14 cellular contexts compared by ENCODE assay signal in the genomic region with DNA sequence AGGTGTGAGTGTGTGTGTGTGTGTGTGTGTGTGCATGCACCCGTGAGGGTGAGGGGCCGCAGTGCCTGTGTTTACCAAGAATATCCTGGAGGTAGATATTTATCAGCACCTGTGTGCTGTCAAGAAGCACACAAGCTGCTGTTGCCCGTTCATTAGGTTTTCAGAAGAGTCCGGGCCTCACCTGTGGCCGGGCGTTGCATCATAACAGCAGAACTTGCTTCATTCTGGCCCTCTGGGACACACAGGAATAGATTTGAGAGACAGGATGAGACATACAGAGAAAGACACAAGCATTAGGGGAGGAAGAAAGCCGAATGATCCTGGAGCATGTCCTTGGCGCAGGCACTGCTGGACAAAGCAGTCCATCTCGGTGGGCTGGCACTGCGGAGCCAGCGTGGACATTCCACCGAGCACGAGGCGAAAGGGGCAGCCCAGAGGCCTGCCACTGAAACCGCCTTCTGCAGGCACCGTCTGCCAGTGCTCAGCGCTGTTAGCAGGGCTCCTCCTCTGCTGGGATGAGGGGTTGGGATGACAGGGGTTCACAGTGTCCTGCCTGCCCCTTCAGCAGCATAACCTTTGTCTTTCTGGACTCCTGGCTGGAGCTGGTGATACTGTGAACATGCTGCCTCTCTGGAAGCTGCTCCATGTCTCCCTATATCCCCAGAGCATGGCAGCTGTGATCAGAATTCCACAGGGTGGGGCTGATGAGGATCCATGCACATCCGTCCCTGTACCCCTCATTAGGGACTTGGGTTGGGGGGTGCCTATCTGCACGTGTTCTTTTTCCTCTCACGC.
DNase-seq lines count a peak whose midpoint lies in the region; ATAC-seq and TF ChIP-seq lines count a peak whose summit lies in the region.
"Had no signal": no experiment of that assay in that cellular context is flagged by ENCODE, and none has a peak within 500 bp of the region (broad histone marks: within the 10 kb centered on the region; RNA-seq: fewer than 3 reads in every experiment).

No MANE protein-coding gene starts in this region.

- intact Hi-C loops in Right ventricle myocardium inferior (cut with DNase I) (no loop called here), cardiac septum (cut with DNase I) (loop anchor here (5.0 kb wide), 1 partner anchor 41 kb away; no protein-coding TSS in a partner anchor), upper lobe of right lung (cut with DNase I) (no loop called here), aorta (cut with DNase I) (no loop called here)

- H3K36me3 Mint-ChIP-seq in activated naive CD4-positive, alpha-beta T cell treated with anti-CD3 and anti-CD28 coated beads, Interleukin-2, amount 50 U/mL, for 72 hours = no peaks in the 10 kb centered on the region

- H3K4me1 ChIP-seq in upper lobe of right lung = no peaks in the 10 kb centered on the region
- H3K4me1 ChIP-seq in aorta (ENCODE audit: control insufficient read depth in 1 of 2, insufficient read depth in 2 of 2, low read length in 2 of 2) = no peaks in the 10 kb centered on the region
- H3K4me1 ChIP-seq: gastroesophageal sphincter had no signal

- H3K4me3 ChIP-seq in upper lobe of right lung (no peak overlapping the region), aorta (ENCODE audit: low read length in 2 of 2) (no peak overlapping the region), WERI-Rb-1 (ENCODE audit: low read depth, low read length) (no peak overlapping the region)
- H3K4me3 ChIP-seq: coronary artery, gastroesophageal sphincter had no signal

- H3K27me3 ChIP-seq in upper lobe of right lung (no peaks in the 10 kb centered on the region), aorta (ENCODE audit: control insufficient read depth in 1 of 2, insufficient read depth in 2 of 2, low read length in 1 of 2) (no peaks in the 10 kb centered on the region), WERI-Rb-1 (ENCODE audit: insufficient read depth, low read depth, severe bottlenecking) (no peaks in the 10 kb centered on the region)
- H3K27me3 ChIP-seq: gastroesophageal sphincter had no signal

- no peaks in the 10 kb centered on the region for H3K36me3 ChIP-seq in upper lobe of right lung
- H3K36me3 ChIP-seq in aorta (ENCODE audit: control insufficient read depth in 1 of 2, insufficient read depth in 2 of 2, low read length in 1 of 2) = no peaks in the 10 kb centered on the region
- H3K36me3 ChIP-seq in WERI-Rb-1 = no peaks in the 10 kb centered on the region
- H3K36me3 ChIP-seq: gastroesophageal sphincter had no signal

- DNase-seq in Right ventricle myocardium inferior (ENCODE audit: missing footprints) (no peak), cardiac septum (ENCODE audit: low spot score) (no peak), left kidney (ENCODE audit: low read depth, low spot score) (peak; percentile 53), upper lobe of right lung (no peak), aorta (no peak), WERI-Rb-1 (no peak)
- DNase-seq in activated naive CD4-positive, alpha-beta T cell treated with anti-CD3 and anti-CD28 coated beads, Interleukin-2, amount 50 U/mL, for 72 hours (ENCODE audit: low spot score in 2 of 2) = no peak
- DNase-seq: GF-D8; NK-92 treated with Interleukin-12 subunit alpha and Interleukin-12 subunit beta, amount 100 ng/mL, for 24 hours; stimulated activated naive CD8-positive, alpha-beta T cell treated with anti-CD3 and anti-CD28 coated beads, Interleukin-15, amount 100 ng/mL, for 72 hours; T-helper 9 cell had no signal

- 81% methylated on average over 20 of the region's 20 CpGs for WGBS in aorta, 2 donors

- ATAC-seq in Right ventricle myocardium inferior (peak; percentile 54), upper lobe of right lung (peak; percentile 45), aorta (ENCODE audit: low FRiP score) (no peak)
- no peak for ATAC-seq in activated naive CD4-positive, alpha-beta T cell treated with anti-CD3 and anti-CD28 coated beads, Interleukin-2, amount 50 U/mL, for 72 hours
- ATAC-seq: gastroesophageal sphincter; stimulated activated naive CD8-positive, alpha-beta T cell treated with anti-CD3 and anti-CD28 coated beads, Interleukin-15, amount 100 ng/mL, for 72 hours had no signal

- H3K9me3 Mint-ChIP-seq in activated naive CD4-positive, alpha-beta T cell treated with anti-CD3 and anti-CD28 coated beads, Interleukin-2, amount 50 U/mL, for 72 hours = no peaks in the 10 kb centered on the region
- H3K9me3 Mint-ChIP-seq: stimulated activated naive CD8-positive, alpha-beta T cell treated with anti-CD3 and anti-CD28 coated beads, Interleukin-15, amount 100 ng/mL, for 72 hours had no signal

- no peak for TF ChIP-seq CTCF in VCaP (conservative IDR thresholded peaks at IDR 0.05)
- no peak for TF ChIP-seq CTCF in upper lobe of right lung (IDR thresholded peaks at IDR 0.05)
- TF ChIP-seq CTCF in WERI-Rb-1 (IDR thresholded peaks at IDR 0.05; ENCODE audit: low read depth, low read length) = no peak

- peak overlapping the region; percentile 85 for H3K27ac ChIP-seq in VCaP
- no peak overlapping the region for H3K27ac ChIP-seq in upper lobe of right lung
- no peak overlapping the region for H3K27ac ChIP-seq in aorta (ENCODE audit: low read depth in 1 of 2, low read length in 2 of 2)
- no peak overlapping the region for H3K27ac ChIP-seq in WERI-Rb-1
- H3K27ac ChIP-seq: coronary artery, gastroesophageal sphincter had no signal

- H3K9me3 ChIP-seq in upper lobe of right lung = no peaks in the 10 kb centered on the region
- no peaks in the 10 kb centered on the region for H3K9me3 ChIP-seq in aorta (ENCODE audit: control insufficient read depth, low read length)
- no peaks in the 10 kb centered on the region for H3K9me3 ChIP-seq in WERI-Rb-1 (ENCODE audit: severe bottlenecking)
- H3K9me3 ChIP-seq: gastroesophageal sphincter had no signal

- no peak overlapping the region for H3K27ac Mint-ChIP-seq in activated naive CD4-positive, alpha-beta T cell treated with anti-CD3 and anti-CD28 coated beads, Interleukin-2, amount 50 U/mL, for 72 hours

Comparison
In these comparisons a context has a peak if more than half of its experiments do, and no peak if none do; other contexts are left out.
1. ATAC-seq: peak in Right ventricle myocardium inferior (single experiment) and upper lobe of right lung (single experiment); none in aorta (single experiment) and activated naive CD4-positive, alpha-beta T cell treated with anti-CD3 and anti-CD28 coated beads, Interleukin-2, amount 50 U/mL, for 72 hours (0 of 2).